Comparison of ENCODE assay signal across 1 cellular context in the genomic region with DNA sequence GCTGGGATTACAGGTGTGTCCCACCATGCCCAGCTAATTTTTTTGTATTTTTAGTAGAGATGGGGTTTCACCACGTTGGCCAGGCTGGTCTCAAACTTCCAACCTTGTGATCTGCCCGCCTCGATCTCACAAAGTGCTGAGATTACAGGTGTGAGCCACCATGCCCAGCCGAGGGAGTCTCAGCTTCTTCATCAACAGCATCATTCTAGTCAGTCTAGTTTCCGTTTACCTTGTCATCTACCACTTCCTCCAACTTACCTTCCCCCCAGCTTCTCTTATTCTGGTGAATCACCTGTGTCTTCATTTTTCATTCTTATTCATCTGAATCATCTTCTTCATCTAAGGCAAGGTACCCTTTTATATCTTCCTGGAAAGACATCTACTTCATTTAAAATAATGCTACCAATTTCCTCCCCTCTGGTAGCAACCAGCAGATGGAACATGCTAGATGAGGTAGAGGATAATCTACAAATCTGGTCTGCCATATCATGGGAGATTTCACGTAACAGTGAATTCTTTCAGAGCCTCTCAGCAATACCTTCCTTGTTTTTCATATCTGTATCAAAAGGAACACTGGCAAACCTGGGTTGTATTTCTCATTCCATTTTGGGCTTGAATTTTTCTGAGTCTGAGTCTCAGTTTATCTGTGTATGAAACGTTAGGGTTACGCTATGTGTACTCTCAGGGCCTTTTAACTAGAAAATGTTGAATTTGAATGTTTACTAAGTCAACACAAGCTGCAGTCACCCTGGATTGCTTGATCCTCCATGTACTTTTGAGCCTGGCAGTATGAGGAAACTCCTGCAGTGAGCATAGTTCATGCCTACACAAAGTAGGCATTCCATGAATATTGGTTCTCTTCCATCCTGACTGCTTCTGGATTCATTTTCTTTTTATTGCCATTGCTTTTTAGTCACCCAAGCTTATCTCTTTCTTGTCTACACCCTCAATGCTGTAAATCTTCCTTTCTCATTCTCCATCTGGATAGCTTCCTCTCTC.
TF ChIP-seq lines count a peak whose summit lies in the region.

No MANE protein-coding gene starts in this region.

TF ChIP-seq in liver, 16 proteins besides CTCF, POLR2A, EP300 and RAD21 (continued from another document):
- TF ChIP-seq, protein P1, sequence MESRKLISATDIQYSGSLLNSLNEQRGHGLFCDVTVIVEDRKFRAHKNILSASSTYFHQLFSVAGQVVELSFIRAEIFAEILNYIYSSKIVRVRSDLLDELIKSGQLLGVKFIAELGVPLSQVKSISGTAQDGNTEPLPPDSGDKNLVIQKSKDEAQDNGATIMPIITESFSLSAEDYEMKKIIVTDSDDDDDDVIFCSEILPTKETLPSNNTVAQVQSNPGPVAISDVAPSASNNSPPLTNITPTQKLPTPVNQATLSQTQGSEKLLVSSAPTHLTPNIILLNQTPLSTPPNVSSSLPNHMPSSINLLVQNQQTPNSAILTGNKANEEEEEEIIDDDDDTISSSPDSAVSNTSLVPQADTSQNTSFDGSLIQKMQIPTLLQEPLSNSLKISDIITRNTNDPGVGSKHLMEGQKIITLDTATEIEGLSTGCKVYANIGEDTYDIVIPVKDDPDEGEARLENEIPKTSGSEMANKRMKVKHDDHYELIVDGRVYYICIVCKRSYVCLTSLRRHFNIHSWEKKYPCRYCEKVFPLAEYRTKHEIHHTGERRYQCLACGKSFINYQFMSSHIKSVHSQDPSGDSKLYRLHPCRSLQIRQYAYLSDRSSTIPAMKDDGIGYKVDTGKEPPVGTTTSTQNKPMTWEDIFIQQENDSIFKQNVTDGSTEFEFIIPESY (IDR thresholded peaks at IDR 0.05): peak; percentile 87
- TF ChIP-seq FOXA2 (IDR thresholded peaks at IDR 0.05) (peak; percentile 98), HNF4A (conservative IDR thresholded peaks at IDR 0.05) (peak; percentile 95 to 97), NR2F2 (IDR thresholded peaks at IDR 0.05) (peak; percentile 21)
